24 cellular contexts compared by ENCODE assay signal in genomic region chr10:36344240-36344639, GRCh38.
A peak's percentile ranks its signal among the peaks of the same experiment; 100 is the strongest.
DNase-seq lines count a peak whose midpoint lies in the region; ATAC-seq and TF ChIP-seq lines count a peak whose summit lies in the region.
"Had no signal": no experiment of that assay in that cellular context is flagged by ENCODE, and none has a peak within 500 bp of the region (broad histone marks: within the 10 kb centered on the region; RNA-seq: fewer than 3 reads in every experiment).

No MANE protein-coding gene starts in this region.

- peak overlapping the region; percentile 70; the same call in 1 of the 2 replicates for H4K91ac ChIP-seq in IMR-90 (ENCODE audit: insufficient read depth, low read depth, low read length)

- H3K9me3 ChIP-seq in IMR-90 (ENCODE audit: control insufficient read depth, insufficient read depth, low read length): no peaks in the 10 kb centered on the region
- no peaks in the 10 kb centered on the region for H3K9me3 ChIP-seq in uterus
- no peaks in the 10 kb centered on the region for H3K9me3 ChIP-seq in esophagus muscularis mucosa
- H3K9me3 ChIP-seq: prostate gland had no signal

- H2BK15ac ChIP-seq in IMR-90 (ENCODE audit: low read depth, low read length): 0 out of 3 replicates have a peak overlapping the region, but pooled peaks have one; percentile 29

- no peak overlapping the region; the same call in 1 of the 2 replicates for H3K27ac ChIP-seq in IMR-90 (ENCODE audit: insufficient read depth, low read length)
- peak overlapping the region; percentile 67 for H3K27ac ChIP-seq in caudate nucleus (ENCODE audit: low read depth, low read length)
- H3K27ac ChIP-seq in uterus: no peak overlapping the region
- no peak overlapping the region for H3K27ac ChIP-seq in esophagus muscularis mucosa (replicated peaks in 1 of 4)
- H3K27ac ChIP-seq: C4-2B, epithelial cell of prostate, prostate gland had no signal

- H3K4me1 Mint-ChIP-seq in mesothelial cell of epicardium: peaks cover 20% of the 10 kb centered on the region
- H3K4me1 Mint-ChIP-seq: activated CD4-positive, alpha-beta T cell treated with anti-CD3 and anti-CD28 coated beads, Interleukin-2, amount 10 ng/mL, durations not matched to agents 7 days and 5 days; activated naive CD8-positive, alpha-beta T cell treated with anti-CD3 and anti-CD28 coated beads, Interleukin-2, amount 10 ng/mL, durations not matched to agents 7 days and 5 days; GM23338 had no signal

- dilution Hi-C loops in IMR-90 (cut with HindIII; ENCODE audit: low sequenced_read_pairs, unreplicated experiment): no loop called here

- peaks cover 13% of the 10 kb centered on the region for H3K9me3 Mint-ChIP-seq in mesothelial cell of epicardium
- H3K9me3 Mint-ChIP-seq: GM23338 had no signal

- H2AK9ac ChIP-seq in IMR-90 (replicated peaks; ENCODE audit: low read depth, low read length, poor library complexity): no peak overlapping the region

- TF ChIP-seq POLR2A in IMR-90 (IDR thresholded peaks at IDR 0.05; ENCODE audit: low read depth, low read length): no peak
- TF ChIP-seq POLR2A in uterus (IDR thresholded peaks at IDR 0.05): no peak
- TF ChIP-seq POLR2A in esophagus muscularis mucosa (IDR thresholded peaks at IDR 0.05; ENCODE audit: low read depth): no peak

- no peaks in the 10 kb centered on the region for H3K36me3 Mint-ChIP-seq in mesothelial cell of epicardium
- H3K36me3 Mint-ChIP-seq: activated naive CD8-positive, alpha-beta T cell treated with anti-CD3 and anti-CD28 coated beads, Interleukin-2, amount 10 ng/mL, durations not matched to agents 7 days and 5 days had no signal

- H2BK5ac ChIP-seq in IMR-90 (ENCODE audit: low read depth, low read length, poor library complexity, severe bottlenecking): peak overlapping the region; percentile 36

- H3K23ac ChIP-seq in IMR-90 (ENCODE audit: low read depth, low read length): peak overlapping the region; percentile 75; the same call in 1 of the 2 replicates

- no peaks in the 10 kb centered on the region for H3K27me3 Mint-ChIP-seq in mesothelial cell of epicardium (ENCODE audit: low read depth)
- H3K27me3 Mint-ChIP-seq: activated CD4-positive, alpha-beta T cell treated with anti-CD3 and anti-CD28 coated beads, Interleukin-2, amount 10 ng/mL, durations not matched to agents 7 days and 5 days; activated naive CD8-positive, alpha-beta T cell treated with anti-CD3 and anti-CD28 coated beads, Interleukin-2, amount 10 ng/mL, durations not matched to agents 7 days and 5 days had no signal

- H3K9me1 ChIP-seq in IMR-90 (ENCODE audit: insufficient read depth, low read length): no peaks in the 10 kb centered on the region

- TF ChIP-seq RAD21 in IMR-90 (IDR thresholded peaks at IDR 0.05; ENCODE audit: low read length): no peak

- H2AK5ac ChIP-seq in IMR-90 (ENCODE audit: low read depth, low read length): no peak overlapping the region; the same call in 1 of the 2 replicates

- H2BK120ac ChIP-seq in IMR-90 (ENCODE audit: low read depth, low read length): peak overlapping the region; percentile 93

- TF ChIP-seq CTCF in IMR-90 (conservative IDR thresholded peaks at IDR 0.05; ENCODE audit: low read depth, low read length): no peak
- no peak for TF ChIP-seq CTCF in mesothelial cell of epicardium (IDR thresholded peaks at IDR 0.05; ENCODE audit: unreplicated experiment)
- TF ChIP-seq CTCF in uterus (IDR thresholded peaks at IDR 0.05): no peak
- no peak for TF ChIP-seq CTCF in esophagus muscularis mucosa (IDR thresholded peaks at IDR 0.05)

- H3K27me3 ChIP-seq in IMR-90 (ENCODE audit: control insufficient read depth, insufficient read depth, low read length) (no peaks in the 10 kb centered on the region), uterus (no peaks in the 10 kb centered on the region), esophagus muscularis mucosa (no peaks in the 10 kb centered on the region)

- no peaks in the 10 kb centered on the region for H3K36me3 ChIP-seq in IMR-90 (ENCODE audit: control insufficient read depth, insufficient read depth, low read length)
- no peaks in the 10 kb centered on the region for H3K36me3 ChIP-seq in uterus
- no peaks in the 10 kb centered on the region for H3K36me3 ChIP-seq in esophagus muscularis mucosa
- H3K36me3 ChIP-seq: prostate gland had no signal

- intact Hi-C loops in IMR-90 (cut with micrococcal nuclease) (loop anchor here (10.0 kb wide), 2 partner anchors 151 to 699 kb away; partner anchors contain the start of gene FZD8), uterus (cut with DNase I; ENCODE audit: low total_unique reads) (no loop called here), esophagus muscularis mucosa (cut with DNase I) (no loop called here)

- no peak overlapping the region for H3K56ac ChIP-seq in IMR-90 (ENCODE audit: extremely low read depth, insufficient read depth, low read length)

- no peaks in the 10 kb centered on the region for H3K79me1 ChIP-seq in IMR-90 (ENCODE audit: low read depth in 1 of 2, low read length in 2 of 2)

- peak overlapping the region; percentile 94; the same call in 1 of the 2 replicates for H3K14ac ChIP-seq in IMR-90 (replicated peaks; ENCODE audit: low read depth, low read length)

- H3K9ac ChIP-seq in IMR-90 (ENCODE audit: low read depth, low read length): no peak overlapping the region

- no peak overlapping the region for H2AFZ ChIP-seq in IMR-90 (replicated peaks; ENCODE audit: low read length, poor library complexity)
- H2AFZ ChIP-seq: GM23338 had no signal

- CTCF ChIA-PET in IMR-90 (lab: Yijun Ruan, JAX): no interaction called here

- no peaks in the 10 kb centered on the region for H4K20me1 ChIP-seq in IMR-90 (ENCODE audit: insufficient read depth, low read length)

- H3K4me3 ChIP-seq in IMR-90 (ENCODE audit: insufficient read depth, low read depth, low read length) (no peak overlapping the region), uterus (no peak overlapping the region), esophagus muscularis mucosa (no peak overlapping the region)
- H3K4me3 ChIP-seq: GM12878, GM23338, prostate gland had no signal

- no peak overlapping the region for H3K4me3 Mint-ChIP-seq in mesothelial cell of epicardium
- H3K4me3 Mint-ChIP-seq: activated CD4-positive, alpha-beta T cell treated with anti-CD3 and anti-CD28 coated beads, Interleukin-2, amount 10 ng/mL, durations not matched to agents 7 days and 5 days; activated naive CD8-positive, alpha-beta T cell treated with anti-CD3 and anti-CD28 coated beads, Interleukin-2, amount 10 ng/mL, durations not matched to agents 7 days and 5 days; GM23338; T-helper 1 cell treated with Interleukin-12 subunit alpha and Interleukin-12 subunit beta and Interleukin-4 antibody, amounts not matched to agents 30 μg/mL and 1 μg/mL, for 36 hours had no signal

- BruUV-seq in IMR-90 (replicated peaks; lab: Mats Ljungman, UMichigan): no TSS peak

- no CpG with 5 or more reads among the region's 2 CpGs for WGBS in IMR-90 (ENCODE audit: extremely low coverage in 2 of 2, insufficient read length in 1 of 2), 2 experiments
- 56% methylated on average over 2 of the region's 2 CpGs for WGBS in esophagus muscularis mucosa

- in situ Hi-C loops in IMR-90 (cut with MboI; ENCODE audit: low sequenced_read_pairs): no loop called here

- TF ChIP-seq EP300 in esophagus muscularis mucosa (IDR thresholded peaks at IDR 0.05): no peak

- peak overlapping the region; percentile 6 to 84; a peak in 2 of 4 replicates for H4K8ac ChIP-seq in IMR-90 (ENCODE audit: low read depth in 2 of 2, low read length in 2 of 2)

- ATAC-seq in IMR-90 (ENCODE audit: low read depth): peak; percentile 24; the same call in 1 of the 2 replicates
- ATAC-seq: GM12878, GM23338 had no signal

- H3K27ac Mint-ChIP-seq in mesothelial cell of epicardium: peak overlapping the region; percentile 82
- H3K27ac Mint-ChIP-seq: activated CD4-positive, alpha-beta T cell treated with anti-CD3 and anti-CD28 coated beads, Interleukin-2, amount 10 ng/mL, durations not matched to agents 7 days and 5 days; activated naive CD8-positive, alpha-beta T cell treated with anti-CD3 and anti-CD28 coated beads, Interleukin-2, amount 10 ng/mL, durations not matched to agents 7 days and 5 days; GM23338; T-helper 1 cell treated with Interleukin-12 subunit alpha and Interleukin-12 subunit beta and Interleukin-4 antibody, amounts not matched to agents 30 μg/mL and 1 μg/mL, for 36 hours had no signal

- DNase-seq in A172 (ENCODE audit: low spot score) (peak; percentile 63), IMR-90 (peak; percentile 55), caudate nucleus (lab: John Stamatoyannopoulos, UW) (peak in 4 of 61 donors; percentile 1 to 13 (median 4)), mesothelial cell of epicardium (ENCODE audit: low spot score in 2 of 2, unreplicated experiment in 2 of 2) (no peak), uterus (no peak), esophagus muscularis mucosa (ENCODE audit: extremely low spot score) (no peak), Kasumi-1 (lab: John Stamatoyannopoulos, UW) (no peak), NCI-H1105 treated with DMSO at 0.1 percent for 48 hours (lab: John Stamatoyannopoulos, UW) (no peak)
- DNase-seq: activated CD4-positive, alpha-beta T cell treated with anti-CD3 and anti-CD28 coated beads, Interleukin-2, amount 10 ng/mL, durations not matched to agents 7 days and 5 days; activated naive CD8-positive, alpha-beta T cell treated with anti-CD3 and anti-CD28 coated beads, Interleukin-2, amount 10 ng/mL, durations not matched to agents 7 days and 5 days; GF-D8; left cardiac atrium; MM.1S; NCI-H187; NCI-H774; OCI-M1; SIG-M5; stimulated activated CD4-positive, alpha-beta T cell treated with anti-CD3 and anti-CD28 coated beads, Interleukin-4, amount 100 ng/mL, for 1 hour had no signal

- H3K18ac ChIP-seq in IMR-90 (ENCODE audit: low read depth, low read length): peak overlapping the region; percentile 95; the same call in 1 of the 2 replicates

- H2BK20ac ChIP-seq in IMR-90 (ENCODE audit: low read depth, low read length): peak overlapping the region; percentile 84; the same call in 1 of the 2 replicates

- POLR2A ChIA-PET in IMR-90 (lab: Charles Lee; ENCODE audit: unreplicated experiment): no interaction called here

- H3K4me2 ChIP-seq in IMR-90 (ENCODE audit: low read depth, low read length): no peak overlapping the region; the same call in 1 of the 2 replicates
- H3K4me2 ChIP-seq: GM23338 had no signal

- H4K5ac ChIP-seq in IMR-90 (ENCODE audit: low read depth, low read length): peak overlapping the region; percentile 92; the same call in 1 of the 2 replicates

- H3K4me1 ChIP-seq in IMR-90 (ENCODE audit: control insufficient read depth, insufficient read depth, low read length) (peaks cover 9% of the 10 kb centered on the region; the same call in 1 of the 2 replicates), uterus (no peaks in the 10 kb centered on the region), esophagus muscularis mucosa (no peaks in the 10 kb centered on the region)
- H3K4me1 ChIP-seq: prostate gland had no signal

- peak overlapping the region; percentile 76 for H3K4ac ChIP-seq in IMR-90 (ENCODE audit: low read depth, low read length)

Comparison
In these comparisons a context has a peak if more than half of its experiments do, and no peak if none do; other contexts are left out.
1. DNase-seq: peak in A172 (single experiment) and IMR-90 (single experiment); none in mesothelial cell of epicardium (0 of 2), uterus (0 of 2), esophagus muscularis mucosa (single experiment), Kasumi-1 (0 of 2) and NCI-H1105 treated with DMSO at 0.1 percent for 48 hours (single experiment).